ENCODE assay signal across 9 cellular contexts in the genomic region with DNA sequence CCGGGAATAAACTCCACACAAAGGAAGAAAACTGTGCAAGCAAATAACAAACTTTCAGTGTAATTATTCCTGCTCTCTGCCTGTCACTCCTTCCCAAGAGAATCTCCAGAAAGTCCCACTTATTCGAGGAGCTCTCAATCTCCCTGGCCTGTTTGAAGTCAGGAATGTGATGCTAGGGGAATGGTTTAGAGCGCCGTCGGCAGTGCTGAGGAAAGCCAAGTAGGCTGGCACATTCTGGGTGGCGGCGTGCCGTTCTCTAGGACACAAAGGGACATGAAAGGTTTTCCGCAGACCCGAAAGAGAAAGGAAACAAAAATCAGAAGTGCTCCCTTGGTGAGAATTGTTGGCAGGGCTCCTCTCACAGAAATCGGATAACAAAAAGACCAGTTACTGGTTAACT.
DNase-seq lines count a peak whose midpoint lies in the region; ATAC-seq, FAIRE-seq and TF ChIP-seq lines count a peak whose summit lies in the region.
"Had no signal": no experiment of that assay in that cellular context is flagged by ENCODE, and none has a peak within 500 bp of the region (broad histone marks: within the 10 kb centered on the region; RNA-seq: fewer than 3 reads in every experiment).

No MANE protein-coding gene starts in this region.

- H3K4me3 ChIP-seq in H1 (ENCODE audit: extremely low read depth in 1 of 4, insufficient read depth in 2 of 4, low read depth in 3 of 4, low read length in 4 of 4), result no peak overlapping the region
- H3K4me3 ChIP-seq in suprapubic skin, result peak overlapping the region; percentile 35

- H3K27ac ChIP-seq in H1 (ENCODE audit: low read depth, low read length) (no peak overlapping the region), suprapubic skin (no peak overlapping the region)
- H3K27ac ChIP-seq: 22Rv1 had no signal

- TF ChIP-seq EP300 in H1 (IDR thresholded peaks at IDR 0.05; ENCODE audit: borderline replicate concordance in 1 of 2, low read depth in 2 of 2, low read length in 2 of 2) (no peak), suprapubic skin (IDR thresholded peaks at IDR 0.05) (no peak)

- no peak overlapping the region for H2BK12ac ChIP-seq in H1 (ENCODE audit: low read depth, low read length)

- H3K14ac ChIP-seq in H1 (ENCODE audit: insufficient read length), result no peak overlapping the region

- H2AFZ ChIP-seq in H1 (ENCODE audit: low read length), result 0 out of 2 replicates have a peak overlapping the region, but pooled peaks have one; percentile 31

- H3K9ac ChIP-seq in H1 (replicated peaks in 1 of 4; ENCODE audit: extremely low read depth in 1 of 4, low read depth in 3 of 4, low read length in 3 of 4), result no peak overlapping the region

- CTCF ChIA-PET in H1 (lab: Charles Lee; ENCODE audit: partially characterized antibody), result interaction anchor here (0.7 to 7.6 kb wide), 14 partner anchors 9 to 1065 kb away, joined by 3 to 74 read pairs (median 3); no protein-coding TSS in a partner anchor

- FAIRE-seq in H1 (lab: Jason Lieb, UNC), result no peak

- no peak overlapping the region for H4K91ac ChIP-seq in H1 (replicated peaks; ENCODE audit: insufficient read length, low read length)

- no peak overlapping the region for H3K18ac ChIP-seq in H1 (ENCODE audit: extremely low read depth, low read length)

- H3K36me3 ChIP-seq in H1 (ENCODE audit: control insufficient read depth in 2 of 4, insufficient read depth in 4 of 4, low read length in 3 of 4), result no peaks in the 10 kb centered on the region
- no peaks in the 10 kb centered on the region for H3K36me3 ChIP-seq in suprapubic skin

- H3K4me2 ChIP-seq in H1 (ENCODE audit: insufficient read depth in 1 of 2, low read depth in 2 of 2, low read length in 2 of 2), result no peak overlapping the region

- H3K9me3 ChIP-seq in H1 (ENCODE audit: insufficient read depth in 2 of 2, low read depth in 1 of 2, low read length in 1 of 2), result no peaks in the 10 kb centered on the region
- H3K9me3 ChIP-seq in suprapubic skin, result no peaks in the 10 kb centered on the region

- no peak for TF ChIP-seq CTCF in H1 (IDR thresholded peaks at IDR 0.05; ENCODE audit: control extremely low read depth in 1 of 3, insufficient read depth in 1 of 3, low read depth in 1 of 3, low read length in 3 of 3)
- no peak for TF ChIP-seq CTCF in suprapubic skin (IDR thresholded peaks at IDR 0.05)

- H2BK20ac ChIP-seq in H1 (ENCODE audit: low read length), result no peak overlapping the region

- H3K56ac ChIP-seq in H1 (replicated peaks; ENCODE audit: insufficient read length, low read depth, low read length), result no peak overlapping the region

- WGBS in H1 (ENCODE audit: extremely low coverage in 1 of 2, insufficient coverage in 1 of 2, insufficient read length in 1 of 2, insufficient replicate concordance in 2 of 2, low coverage in 1 of 2, low lambda C conversion rate in 2 of 2, missing lambda C conversion rate in 1 of 2), 2 experiments, result 82% methylated on average over 11 of the region's 11 CpGs; no CpG with 5 or more reads in 1 of the 2 experiments
- WGBS in suprapubic skin, result 22% methylated on average over 11 of the region's 11 CpGs

- no peaks in the 10 kb centered on the region for H3K79me1 ChIP-seq in H1 (ENCODE audit: low read depth, low read length)

- no peak for ATAC-seq in HG03469 (IDR thresholded peaks at IDR 0.05; ENCODE audit: unreplicated experiment)

- no peak overlapping the region for H4K5ac ChIP-seq in H1 (ENCODE audit: insufficient read length, low read depth, low read length)

- H3K79me2 ChIP-seq in H1 (ENCODE audit: control insufficient read depth in 1 of 2, insufficient read depth in 2 of 2, low read length in 2 of 2), result no peaks in the 10 kb centered on the region

- H3K27me3 ChIP-seq in H1 (replicated peaks in 1 of 4; ENCODE audit: control insufficient read depth in 3 of 4, extremely low read depth in 1 of 4, insufficient read depth in 3 of 4, low read length in 3 of 4), result no peaks in the 10 kb centered on the region
- no peaks in the 10 kb centered on the region for H3K27me3 ChIP-seq in suprapubic skin

- H3K23ac ChIP-seq in H1 (ENCODE audit: insufficient read length), result no peak overlapping the region

- H2BK5ac ChIP-seq in H1 (ENCODE audit: low read depth, low read length), result no peak overlapping the region

- H2AK5ac ChIP-seq in H1 (ENCODE audit: low read depth, low read length), result no peak overlapping the region

- no peak overlapping the region for H4K8ac ChIP-seq in H1 (ENCODE audit: extremely low read depth, insufficient read depth, low read length)

- H3K23me2 ChIP-seq in H1 (ENCODE audit: low read depth, low read length), result no peaks in the 10 kb centered on the region

- no peak overlapping the region for H2BK120ac ChIP-seq in H1 (replicated peaks; ENCODE audit: low read depth, low read length)

- no peaks in the 10 kb centered on the region for H4K20me1 ChIP-seq in H1 (replicated peaks in 1 of 2; ENCODE audit: control insufficient read depth in 1 of 2, insufficient read depth in 2 of 2, low read length in 2 of 2)

- TF ChIP-seq POLR2A in H1 (IDR thresholded peaks at IDR 0.05; ENCODE audit: control extremely low read depth in 1 of 2, low read depth in 2 of 2, low read length in 2 of 2) (no peak), suprapubic skin (IDR thresholded peaks at IDR 0.05) (no peak)

- POLR2A ChIA-PET in H1 (lab: Charles Lee; ENCODE audit: partially characterized antibody), result no interaction called here

- no peak for TF ChIP-seq RAD21 in H1 (IDR thresholded peaks at IDR 0.05 in 1 of 2, conservative IDR thresholded peaks at IDR 0.05 in 1 of 2; ENCODE audit: low read depth in 2 of 2, low read length in 2 of 2)

- H2BK15ac ChIP-seq in H1 (ENCODE audit: low read length), result no peak overlapping the region

- H3K4ac ChIP-seq in H1 (replicated peaks; ENCODE audit: insufficient read length, low read depth, low read length), result no peak overlapping the region

- DNase-seq in DMS53 (lab: John Stamatoyannopoulos, UW), result peak; percentile 31
- no peak for DNase-seq in DMS53 treated with DMSO at 0.1 percent for 48 hours (lab: John Stamatoyannopoulos, UW; ENCODE audit: unreplicated experiment)
- DNase-seq in H1 (ENCODE audit: low read depth in 1 of 2, low spot score in 2 of 2), result no peak
- peak; percentile 50 for DNase-seq in medulla oblongata (ENCODE audit: extremely low spot score)
- DNase-seq in suprapubic skin (ENCODE audit: low spot score in 2 of 2), result no peak
- no peak for DNase-seq in GF-D8 (lab: John Stamatoyannopoulos, UW)
- DNase-seq in OCI-M2 (lab: John Stamatoyannopoulos, UW; ENCODE audit: unreplicated experiment), result no peak

- no peaks in the 10 kb centered on the region for H3K4me1 ChIP-seq in H1 (replicated peaks in 1 of 4; ENCODE audit: control insufficient read depth in 3 of 4, insufficient read depth in 4 of 4, low read length in 3 of 4)
- H3K4me1 ChIP-seq in suprapubic skin, result peaks cover 6% of the 10 kb centered on the region

TF ChIP-seq in H1, 55 proteins besides CTCF, POLR2A, EP300 and RAD21:
- TF ChIP-seq SIRT6 (IDR thresholded peaks at IDR 0.05; ENCODE audit: low read length) (no peak), RXRA (IDR thresholded peaks at IDR 0.05; ENCODE audit: insufficient read depth, low read depth, low read length) (no peak), BACH1 (IDR thresholded peaks at IDR 0.05; ENCODE audit: low read length) (no peak), KDM1A (IDR thresholded peaks at IDR 0.05; ENCODE audit: borderline replicate concordance, low read length) (no peak), BRCA1 (IDR thresholded peaks at IDR 0.05; ENCODE audit: low read depth, low read length) (no peak), JUND (IDR thresholded peaks at IDR 0.05; ENCODE audit: low read length) (no peak), CHD1 (IDR thresholded peaks at IDR 0.05; ENCODE audit: low read depth, low read length) (no peak)
TF ChIP-seq in H1: peak in this region for 0.

Comparison
In these comparisons a context has a peak if more than half of its experiments do, and no peak if none do; other contexts are left out.
1. DNase-seq: peak in DMS53 (single experiment) and medulla oblongata (single experiment); none in DMS53 treated with DMSO at 0.1 percent for 48 hours (single experiment), H1 (0 of 2), suprapubic skin (0 of 2), GF-D8 (single experiment) and OCI-M2 (single experiment).